In genomic region chr1:178057863-178058576, GRCh38 we compare ENCODE assay signal across 8 cellular contexts. TPM values are rescaled to one million over a fixed set of nuclear protein-coding genes. Genes with fewer than 3 reads are reported as not detected.
A peak's percentile ranks its signal among the peaks of the same experiment; 100 is the strongest.
DNase-seq lines count a peak whose midpoint lies in the region; ATAC-seq lines count a peak whose summit lies in the region.

No MANE protein-coding gene starts in this region.

- peaks cover 8% of the 10 kb centered on the region for H3K9me3 Mint-ChIP-seq in natural killer cell treated with Interleukin-12 subunit alpha and Interleukin-12 subunit beta and Interleukin-15 and Interleukin-18, amount 100 ng/mL, for 72 hours

- H3K27ac Mint-ChIP-seq in natural killer cell treated with Interleukin-12 subunit alpha and Interleukin-12 subunit beta and Interleukin-15 and Interleukin-18, amount 100 ng/mL, for 72 hours: no peak overlapping the region

- H3K36me3 Mint-ChIP-seq in natural killer cell treated with Interleukin-12 subunit alpha and Interleukin-12 subunit beta and Interleukin-15 and Interleukin-18, amount 100 ng/mL, for 72 hours: no peaks in the 10 kb centered on the region

- H3K36me3 ChIP-seq in iPS-20b (ENCODE audit: insufficient read depth, low read depth, low read length): no peaks in the 10 kb centered on the region

- H3K27ac ChIP-seq in iPS-20b (ENCODE audit: low read length) (no peak overlapping the region), skin epidermis (peak overlapping the region in 19 of 21 experiments; percentile 2 to 89 (median 58))

- no peaks in the 10 kb centered on the region for H3K9me3 ChIP-seq in iPS-20b (ENCODE audit: insufficient read depth, low read depth, low read length)

- H3K9ac ChIP-seq in iPS-20b (ENCODE audit: low read depth, low read length): peak overlapping the region; percentile 42; the same call in 1 of the 2 replicates

- H3K4me3 ChIP-seq in iPS-20b (ENCODE audit: low read length): no peak overlapping the region
- no peak overlapping the region for H3K4me3 ChIP-seq in skin epidermis

- H3K4me1 ChIP-seq in iPS-20b (ENCODE audit: insufficient read depth, low read length): peaks cover 29% of the 10 kb centered on the region; the same call in 1 of the 2 replicates

- H3K4me1 Mint-ChIP-seq in natural killer cell treated with Interleukin-12 subunit alpha and Interleukin-12 subunit beta and Interleukin-15 and Interleukin-18, amount 100 ng/mL, for 72 hours (ENCODE audit: low read depth in 2 of 2): no peaks in the 10 kb centered on the region

- peaks cover 0 to 4% of the 10 kb centered on the region in 2 donors for H3K27me3 Mint-ChIP-seq in natural killer cell treated with Interleukin-12 subunit alpha and Interleukin-12 subunit beta and Interleukin-15 and Interleukin-18, amount 100 ng/mL, for 72 hours

- peak; percentile 32 for DNase-seq in HPDE6-E6E7 (ENCODE audit: extremely low spot score)
- peak; percentile 50 for DNase-seq in brain pericyte (ENCODE audit: low read depth, low spot score)
- no peak for DNase-seq in germinal center (ENCODE audit: low spot score)
- DNase-seq in activated effector memory CD4-positive, alpha-beta T cell treated with Interleukin-2 at 50 U/mL for 16 hours: no peak
- DNase-seq in stimulated activated CD4-positive, alpha-beta T cell treated with anti-CD3 and anti-CD28 coated beads, Interleukin-2, amount 100 ng/mL, for 48 hours: no peak
- DNase-seq in natural killer cell treated with Interleukin-12 subunit alpha and Interleukin-12 subunit beta and Interleukin-15 and Interleukin-18, amount 100 ng/mL, for 72 hours (ENCODE audit: low spot score): no peak

- no peak overlapping the region for H3K4me3 Mint-ChIP-seq in natural killer cell treated with Interleukin-12 subunit alpha and Interleukin-12 subunit beta and Interleukin-15 and Interleukin-18, amount 100 ng/mL, for 72 hours

- no peak for ATAC-seq in natural killer cell treated with Interleukin-12 subunit alpha and Interleukin-12 subunit beta and Interleukin-15 and Interleukin-18, amount 100 ng/mL, for 72 hours

- no peaks in the 10 kb centered on the region for H3K27me3 ChIP-seq in iPS-20b (ENCODE audit: insufficient read depth, low read length)

RNA-seq across cellular contexts. Expression of gene RASAL2, which starts 35.9 kb away (rescaled TPM):
- not detected for total RNA-seq in natural killer cell treated with Interleukin-12 subunit alpha and Interleukin-12 subunit beta and Interleukin-15 and Interleukin-18, amount 100 ng/mL, for 72 hours

Comparison
In these comparisons a context has a peak if more than half of its experiments do, and no peak if none do; other contexts are left out.
1. DNase-seq: peak in HPDE6-E6E7 (single experiment) and brain pericyte (single experiment); none in germinal center (single experiment), activated effector memory CD4-positive, alpha-beta T cell treated with Interleukin-2 at 50 U/mL for 16 hours (single experiment), stimulated activated CD4-positive, alpha-beta T cell treated with anti-CD3 and anti-CD28 coated beads, Interleukin-2, amount 100 ng/mL, for 48 hours (0 of 2) and natural killer cell treated with Interleukin-12 subunit alpha and Interleukin-12 subunit beta and Interleukin-15 and Interleukin-18, amount 100 ng/mL, for 72 hours (single experiment).